ENCODE assay signal across 12 cellular contexts in genomic region chr2:225512469-225512868, GRCh38.
DNase-seq lines count a peak whose midpoint lies in the region; ATAC-seq and TF ChIP-seq lines count a peak whose summit lies in the region.
"Had no signal": no experiment of that assay in that cellular context is flagged by ENCODE, and none has a peak within 500 bp of the region (broad histone marks: within the 10 kb centered on the region; RNA-seq: fewer than 3 reads in every experiment).

No MANE protein-coding gene starts in this region.

- H3K27ac ChIP-seq in CD8-positive, alpha-beta T cell (ENCODE audit: low read depth, low read length) = no peak overlapping the region
- H3K27ac ChIP-seq in smooth muscle cell (ENCODE audit: low read depth) = peak overlapping the region; percentile 46

- WGBS in smooth muscle cell (ENCODE audit: low lambda C conversion rate) = 43% methylated on average over 1 of the region's 1 CpG

- POLR2A ChIA-PET in CD8-positive, alpha-beta T cell (lab: Charles Lee) = no interaction called here
- POLR2A ChIA-PET in HEK293T (lab: Yijun Ruan, JAX) (no interaction called here), WTC11 (lab: Charles Lee) (no interaction called here)

- no peaks in the 10 kb centered on the region for H3K4me1 Mint-ChIP-seq in CD8-positive, alpha-beta T cell (ENCODE audit: low read depth)
- peaks cover 4% of the 10 kb centered on the region for H3K4me1 Mint-ChIP-seq in WTC11
- H3K4me1 Mint-ChIP-seq: CD14-positive monocyte; CD8-positive, alpha-beta memory T cell had no signal

- H3K27me3 Mint-ChIP-seq in CD8-positive, alpha-beta T cell (ENCODE audit: low read depth) = peaks cover 5% of the 10 kb centered on the region
- H3K27me3 Mint-ChIP-seq in WTC11 (ENCODE audit: low read depth) = no peaks in the 10 kb centered on the region

- no peak for DNase-seq in CD8-positive, alpha-beta T cell
- DNase-seq in HEK293T (ENCODE audit: extremely low spot score) (no peak), WTC11 (ENCODE audit: low spot score) (no peak), smooth muscle cell (lab: John Stamatoyannopoulos, UW; ENCODE audit: unreplicated experiment) (no peak), NOMO-1 (lab: John Stamatoyannopoulos, UW; ENCODE audit: unreplicated experiment in 2 of 2) (no peak), ureter (ENCODE audit: low spot score) (no peak)
- DNase-seq: CD8-positive, alpha-beta memory T cell; DMS 273 treated with DMSO at 0.1 percent for 48 hours; GOT3; H9 had no signal

- no peak overlapping the region for H3K9ac ChIP-seq in smooth muscle cell (ENCODE audit: low read depth)

- H3K4me1 ChIP-seq in CD8-positive, alpha-beta T cell (ENCODE audit: insufficient read depth, low read length) = no peaks in the 10 kb centered on the region
- H3K4me1 ChIP-seq in smooth muscle cell (ENCODE audit: low read depth) = no peaks in the 10 kb centered on the region

- H3K36me3 Mint-ChIP-seq in CD8-positive, alpha-beta T cell = no peaks in the 10 kb centered on the region
- no peaks in the 10 kb centered on the region for H3K36me3 Mint-ChIP-seq in WTC11
- H3K36me3 Mint-ChIP-seq: CD14-positive monocyte; CD8-positive, alpha-beta memory T cell had no signal

- CTCF ChIA-PET in CD8-positive, alpha-beta T cell (lab: Charles Lee) = no interaction called here
- CTCF ChIA-PET in HEK293T (lab: Yijun Ruan, JAX) = no interaction called here
- CTCF ChIA-PET in WTC11 (lab: Charles Lee) = no interaction called here

- no peak overlapping the region for H3K4me3 Mint-ChIP-seq in CD8-positive, alpha-beta T cell
- no peak overlapping the region for H3K4me3 Mint-ChIP-seq in WTC11
- H3K4me3 Mint-ChIP-seq: CD14-positive monocyte; CD8-positive, alpha-beta memory T cell; H9 had no signal

- no peaks in the 10 kb centered on the region for H3F3A ChIP-seq in smooth muscle cell (ENCODE audit: low read depth)

- no peaks in the 10 kb centered on the region for H3K9me3 Mint-ChIP-seq in CD8-positive, alpha-beta T cell
- H3K9me3 Mint-ChIP-seq in WTC11 = peaks cover 4% of the 10 kb centered on the region; the same call in 1 of the 2 replicates
- H3K9me3 Mint-ChIP-seq: CD8-positive, alpha-beta memory T cell; H9 had no signal

- H3K4me3 ChIP-seq in CD8-positive, alpha-beta T cell (ENCODE audit: low read depth, low read length) = no peak overlapping the region
- no peak overlapping the region for H3K4me3 ChIP-seq in smooth muscle cell

- intact Hi-C loops in CD8-positive, alpha-beta T cell (cut with DNase I, micrococcal nuclease) = no loop called here

- no peak for ATAC-seq in CD8-positive, alpha-beta T cell
- ATAC-seq in WTC11 = no peak
- no peak for ATAC-seq in HG03025 (IDR thresholded peaks at IDR 0.05; ENCODE audit: low FRiP score, unreplicated experiment)

- H3K36me3 ChIP-seq in CD8-positive, alpha-beta T cell (ENCODE audit: insufficient read depth, low read length) = no peaks in the 10 kb centered on the region
- H3K36me3 ChIP-seq in smooth muscle cell (ENCODE audit: low read depth) = no peaks in the 10 kb centered on the region

- H2AFZ ChIP-seq in smooth muscle cell (ENCODE audit: low read depth) = peak overlapping the region; percentile 28

- no peaks in the 10 kb centered on the region for H3K79me2 ChIP-seq in smooth muscle cell (ENCODE audit: low read depth)

- H3K9me3 ChIP-seq in CD8-positive, alpha-beta T cell (ENCODE audit: low read length) = no peaks in the 10 kb centered on the region
- H3K9me3 ChIP-seq in smooth muscle cell (replicated peaks; ENCODE audit: low read depth) = no peaks in the 10 kb centered on the region

- no peaks in the 10 kb centered on the region for H3K27me3 ChIP-seq in CD8-positive, alpha-beta T cell (ENCODE audit: insufficient read depth, low read length)
- H3K27me3 ChIP-seq in smooth muscle cell (ENCODE audit: low read depth) = no peaks in the 10 kb centered on the region

- TF ChIP-seq CTCF in CD8-positive, alpha-beta T cell (IDR thresholded peaks at IDR 0.05) = peak; percentile 24
- TF ChIP-seq CTCF in WTC11 (IDR thresholded peaks at IDR 0.05) (no peak), smooth muscle cell (IDR thresholded peaks at IDR 0.05; ENCODE audit: borderline replicate concordance, insufficient read depth, poor library complexity, severe bottlenecking) (no peak)

- no peak overlapping the region for H3K27ac Mint-ChIP-seq in CD8-positive, alpha-beta T cell
- H3K27ac Mint-ChIP-seq in WTC11 = no peak overlapping the region
- H3K27ac Mint-ChIP-seq: CD14-positive monocyte; CD8-positive, alpha-beta memory T cell had no signal

- no peaks in the 10 kb centered on the region for H4K20me1 ChIP-seq in smooth muscle cell (ENCODE audit: low read depth)

- peak overlapping the region; percentile 34 for H3K4me2 ChIP-seq in smooth muscle cell

TF ChIP-seq in HEK293T, 16 proteins besides CTCF, POLR2A, EP300 and RAD21:
- no peak for TF ChIP-seq ELF4 (IDR thresholded peaks at IDR 0.05)
- TF ChIP-seq TARDBP (IDR thresholded peaks at IDR 0.05) = 0 out of 2 replicates have a peak, but pooled peaks have one; percentile 6

TF ChIP-seq in WTC11, 78 proteins besides CTCF, POLR2A, EP300 and RAD21:
- TF ChIP-seq ZNF396 (CRISPR knock-in tag; IDR thresholded peaks at IDR 0.05; ENCODE audit: borderline replicate concordance) = no peak
- TF ChIP-seq, protein P1, sequence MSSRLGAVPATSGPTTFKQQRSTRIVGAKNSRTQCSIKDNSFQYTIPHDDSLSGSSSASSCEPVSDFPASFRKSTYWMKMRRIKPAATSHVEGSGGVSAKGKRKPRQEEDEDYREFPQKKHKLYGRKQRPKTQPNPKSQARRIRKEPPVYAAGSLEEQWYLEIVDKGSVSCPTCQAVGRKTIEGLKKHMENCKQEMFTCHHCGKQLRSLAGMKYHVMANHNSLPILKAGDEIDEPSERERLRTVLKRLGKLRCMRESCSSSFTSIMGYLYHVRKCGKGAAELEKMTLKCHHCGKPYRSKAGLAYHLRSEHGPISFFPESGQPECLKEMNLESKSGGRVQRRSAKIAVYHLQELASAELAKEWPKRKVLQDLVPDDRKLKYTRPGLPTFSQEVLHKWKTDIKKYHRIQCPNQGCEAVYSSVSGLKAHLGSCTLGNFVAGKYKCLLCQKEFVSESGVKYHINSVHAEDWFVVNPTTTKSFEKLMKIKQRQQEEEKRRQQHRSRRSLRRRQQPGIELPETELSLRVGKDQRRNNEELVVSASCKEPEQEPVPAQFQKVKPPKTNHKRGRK (CRISPR knock-in tag; IDR thresholded peaks at IDR 0.05; ENCODE audit: borderline replicate concordance) = peak; percentile 71; the same call in 1 of the 2 replicates
TF ChIP-seq in WTC11: peak in this region for 1.
